Comparison of ENCODE assay signal across 1 cellular context in genomic region chr12:57341275-57341990, GRCh38.
TF ChIP-seq lines count a peak whose summit lies in the region.

No MANE protein-coding gene starts in this region.

TF ChIP-seq in HEK293, 187 proteins besides CTCF, POLR2A, EP300 and RAD21 (continued from another document and continues in another):
- TF ChIP-seq REST (tag by site-specific recombination; IDR thresholded peaks at IDR 0.05) (no peak), ZNF366 (tag by site-specific recombination; conservative IDR thresholded peaks at IDR 0.05) (peak; percentile 79), ZNF48 (tag by site-specific recombination; IDR thresholded peaks at IDR 0.05) (no peak), KLF7 (tag by site-specific recombination; IDR thresholded peaks at IDR 0.05; ENCODE audit: borderline replicate concordance) (no peak), ZBTB26 (tag by site-specific recombination; optimal IDR thresholded peaks at IDR 0.05) (no peak), ZBTB49 (tag by site-specific recombination; IDR thresholded peaks at IDR 0.05; ENCODE audit: low read depth) (no peak), PRDM4 (tag by site-specific recombination; IDR thresholded peaks at IDR 0.05) (no peak), ZBTB10 (tag by site-specific recombination; IDR thresholded peaks at IDR 0.05) (no peak), ZNF423 (tag by site-specific recombination; IDR thresholded peaks at IDR 0.05) (no peak), ZNF26 (tag by site-specific recombination; IDR thresholded peaks at IDR 0.05) (no peak), ZBTB17 (tag by site-specific recombination; IDR thresholded peaks at IDR 0.05) (peak; percentile 85), ZNF629 (tag by site-specific recombination; IDR thresholded peaks at IDR 0.05) (peak; percentile 71; the same call in 1 of the 2 replicates), GFI1B (tag by site-specific recombination; IDR thresholded peaks at IDR 0.05) (no peak), ZBTB8A (tag by site-specific recombination; IDR thresholded peaks at IDR 0.05) (no peak), ZFP37 (tag by site-specific recombination; IDR thresholded peaks at IDR 0.05) (no peak), ZNF121 (tag by site-specific recombination; IDR thresholded peaks at IDR 0.05) (no peak), KLF10 (tag by site-specific recombination; IDR thresholded peaks at IDR 0.05) (no peak), BCL11A (tag by site-specific recombination; IDR thresholded peaks at IDR 0.05; ENCODE audit: low read depth) (no peak), ZNF354C (tag by site-specific recombination; IDR thresholded peaks at IDR 0.05; ENCODE audit: borderline replicate concordance, low read depth) (no peak), ZBTB44 (tag by site-specific recombination; IDR thresholded peaks at IDR 0.05) (no peak), ZNF701 (tag by site-specific recombination; IDR thresholded peaks at IDR 0.05) (no peak), ZNF169 (tag by site-specific recombination; IDR thresholded peaks at IDR 0.05) (no peak), ZNF292 (tag by site-specific recombination; IDR thresholded peaks at IDR 0.05; ENCODE audit: borderline replicate concordance, low read depth) (no peak), ZNF530 (tag by site-specific recombination; IDR thresholded peaks at IDR 0.05; ENCODE audit: low read depth) (no peak), ZNF785 (tag by site-specific recombination; IDR thresholded peaks at IDR 0.05) (no peak), ZNF239 (tag by site-specific recombination; IDR thresholded peaks at IDR 0.05) (no peak), MYNN (tag by site-specific recombination; IDR thresholded peaks at IDR 0.05; ENCODE audit: borderline replicate concordance) (no peak), ZNF501 (tag by site-specific recombination; IDR thresholded peaks at IDR 0.05) (peak; percentile 46; the same call in 1 of the 2 replicates), ZNF174 (tag by site-specific recombination; IDR thresholded peaks at IDR 0.05) (no peak), PRDM1 (tag by site-specific recombination; IDR thresholded peaks at IDR 0.05) (no peak), ZBTB11 (tag by site-specific recombination; conservative IDR thresholded peaks at IDR 0.05; ENCODE audit: low read depth) (no peak), ZNF513 (tag by site-specific recombination; IDR thresholded peaks at IDR 0.05) (no peak), ZNF335 (tag by site-specific recombination; conservative IDR thresholded peaks at IDR 0.05) (peak; percentile 38; the same call in 1 of the 2 replicates), ZNF184 (tag by site-specific recombination; IDR thresholded peaks at IDR 0.05) (no peak), ZNF23 (tag by site-specific recombination; IDR thresholded peaks at IDR 0.05; ENCODE audit: borderline replicate concordance) (no peak)
